In genomic region chr2:151437630-151438029, GRCh38 we compare ENCODE assay signal across 7 cellular contexts. TPM values are rescaled to one million over a fixed set of nuclear protein-coding genes. Genes with fewer than 3 reads are reported as not detected.
A peak's percentile ranks its signal among the peaks of the same experiment; 100 is the strongest.
DNase-seq lines count a peak whose midpoint lies in the region; ATAC-seq and TF ChIP-seq lines count a peak whose summit lies in the region.

No MANE protein-coding gene starts in this region.

- no peak overlapping the region for H3K27ac ChIP-seq in left lung

- H3K36me3 ChIP-seq in left lung: peaks cover 2 to 99% of the 10 kb centered on the region in 2 donors

- DNase-seq in EH (ENCODE audit: low read depth) (peak; percentile 31), amniotic epithelial cell (ENCODE audit: low read depth) (peak; percentile 29), left lung (no peak), cerebellar cortex (ENCODE audit: low spot score) (no peak)

- no peaks in the 10 kb centered on the region for H3K4me1 ChIP-seq in left lung

- no peaks in the 10 kb centered on the region for H3K9me3 ChIP-seq in left lung

- intact Hi-C loops in left lung (cut with DNase I): no loop called here

- H3K27me3 ChIP-seq in left lung: no peaks in the 10 kb centered on the region

- peak; percentile 51 to 64 for TF ChIP-seq CTCF in left lung (IDR thresholded peaks at IDR 0.05)

- H3K4me3 ChIP-seq in left lung: no peak overlapping the region

- ATAC-seq in HG03280 (IDR thresholded peaks at IDR 0.05; ENCODE audit: unreplicated experiment) (peak; percentile 52), left lung (peak; percentile 69), GM21737 (IDR thresholded peaks at IDR 0.05; ENCODE audit: unreplicated experiment) (no peak), HG03196 (IDR thresholded peaks at IDR 0.05; ENCODE audit: unreplicated experiment) (no peak)

RNA-seq across cellular contexts. Expression of gene RIF1, which starts 27.9 kb away (rescaled TPM):
- 10 to 100 TPM; 29.8 to 43.3 TPM for total RNA-seq in left lung

Comparison
In these comparisons a context has a peak if more than half of its experiments do, and no peak if none do; other contexts are left out.
1. DNase-seq: peak in EH (single experiment) and amniotic epithelial cell (single experiment); none in left lung (0 of 2) and cerebellar cortex (single experiment).
2. ATAC-seq: peak in HG03280 (single experiment) and left lung (single experiment); none in GM21737 (single experiment) and HG03196 (single experiment).